Comparison of ENCODE assay signal across 40 cellular contexts in the genomic region with DNA sequence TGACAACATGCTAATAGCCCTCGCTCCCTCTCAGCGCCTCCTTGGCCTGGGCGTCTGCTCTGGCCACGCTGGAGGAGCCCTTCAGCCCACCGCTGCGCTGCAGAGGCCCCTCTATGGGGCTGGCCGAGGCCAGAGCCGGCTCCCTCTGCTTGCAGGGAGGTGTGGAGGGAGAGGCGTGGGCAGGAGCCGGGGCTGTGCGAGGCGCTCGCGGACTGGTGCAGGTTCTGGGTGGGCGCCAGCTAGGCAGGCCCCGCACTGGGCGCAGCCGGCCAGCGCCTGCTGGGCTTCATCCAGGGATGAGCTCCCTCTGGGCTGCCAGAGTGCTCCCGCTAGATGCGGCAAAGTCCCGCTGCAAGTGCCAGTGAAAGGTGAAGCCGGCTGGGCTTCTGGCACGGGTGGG.
"Had no signal": no experiment of that assay in that cellular context is flagged by ENCODE, and none has a peak within 500 bp of the region (broad histone marks: within the 10 kb centered on the region; RNA-seq: fewer than 3 reads in every experiment).

No MANE protein-coding gene starts in this region.

- H3K4me1 Mint-ChIP-seq: activated naive CD4-positive, alpha-beta T cell treated with anti-CD3 and anti-CD28 coated beads, Interleukin-2, amount 10 ng/mL, durations not matched to agents 7 days and 5 days; activated naive CD4-positive, alpha-beta T cell treated with anti-CD3 and anti-CD28 coated beads, Interleukin-2, amount 50 U/mL, for 24 hours; activated naive CD8-positive, alpha-beta T cell treated with anti-CD3 and anti-CD28 coated beads for 36 hours; activated naive CD8-positive, alpha-beta T cell treated with anti-CD3 and anti-CD28 coated beads, Interleukin-2, amount 10 ng/mL, durations not matched to agents 7 days and 5 days; activated T-helper 17 cell treated with anti-CD3 and anti-CD28 coated beads, Interleukin-2, amount 50 U/mL, for 72 hours; central memory CD8-positive, alpha-beta T cell had no signal

- H3K36me3 ChIP-seq: adrenal gland, ascending aorta, brain microvascular endothelial cell, breast epithelium, cardiac muscle cell had no signal

- H3K36me3 Mint-ChIP-seq: activated naive CD4-positive, alpha-beta T cell treated with anti-CD3 and anti-CD28 coated beads, Interleukin-2, amount 10 ng/mL, durations not matched to agents 7 days and 5 days; activated naive CD8-positive, alpha-beta T cell; activated naive CD8-positive, alpha-beta T cell treated with anti-CD3 and anti-CD28 coated beads for 36 hours; activated naive CD8-positive, alpha-beta T cell treated with anti-CD3 and anti-CD28 coated beads, Interleukin-2, amount 10 ng/mL, durations not matched to agents 7 days and 5 days; brain had no signal

- H3K27me3 Mint-ChIP-seq: activated naive CD8-positive, alpha-beta T cell; activated naive CD8-positive, alpha-beta T cell treated with anti-CD3 and anti-CD28 coated beads for 36 hours; activated naive CD8-positive, alpha-beta T cell treated with anti-CD3 and anti-CD28 coated beads, Interleukin-2, amount 50 U/mL, for 24 hours; activated T-cell treated with anti-CD3 and anti-CD28 coated beads, Interleukin-2, amount 50 U/mL, for 24 hours; brain had no signal

- H3K4me3 Mint-ChIP-seq: activated naive CD4-positive, alpha-beta T cell treated with anti-CD3 and anti-CD28 coated beads for 36 hours; activated naive CD4-positive, alpha-beta T cell treated with anti-CD3 and anti-CD28 coated beads, Interleukin-2, amount 10 ng/mL, durations not matched to agents 7 days and 5 days; activated naive CD4-positive, alpha-beta T cell treated with anti-CD3 and anti-CD28 coated beads, Interleukin-2, amount 50 U/mL, for 24 hours; activated naive CD8-positive, alpha-beta T cell; activated naive CD8-positive, alpha-beta T cell treated with anti-CD3 and anti-CD28 coated beads for 36 hours; activated naive CD8-positive, alpha-beta T cell treated with anti-CD3 and anti-CD28 coated beads, Interleukin-2, amount 10 ng/mL, durations not matched to agents 7 days and 5 days; activated naive CD8-positive, alpha-beta T cell treated with anti-CD3 and anti-CD28 coated beads, Interleukin-2, amount 50 U/mL, for 24 hours; activated T-cell treated with anti-CD3 and anti-CD28 coated beads, Interleukin-2, amount 50 U/mL, for 24 hours; activated T-cell treated with anti-CD3 and anti-CD28 coated beads, Interleukin-2, amount 50 U/mL, for 4 hours; activated T-cell treated with anti-CD3 and anti-CD28 coated beads, Interleukin-2, amount 50 U/mL, for 72 hours; activated T-helper 1 cell treated with anti-CD3 and anti-CD28 coated beads, Interleukin-12 subunit alpha, Interleukin-12 subunit beta, Interleukin-2, Interleukin-4 antibody, amounts not matched to agents 30 ng/mL and 10 ng/mL and 1 ng/mL, durations not matched to agents 14 hours and 24 hours and 36 hours; activated T-helper 17 cell treated with anti-CD3 and anti-CD28 coated beads, Interleukin-2, amount 50 U/mL, for 72 hours; brain; central memory CD8-positive, alpha-beta T cell had no signal

- FAIRE-seq: astrocyte, bronchial epithelial cell had no signal

- H3K9me3 Mint-ChIP-seq: activated naive CD4-positive, alpha-beta T cell treated with anti-CD3 and anti-CD28 coated beads for 36 hours; activated naive CD4-positive, alpha-beta T cell treated with anti-CD3 and anti-CD28 coated beads, Interleukin-2, amount 10 ng/mL, durations not matched to agents 7 days and 5 days; activated naive CD8-positive, alpha-beta T cell treated with anti-CD3 and anti-CD28 coated beads for 36 hours; activated naive CD8-positive, alpha-beta T cell treated with anti-CD3 and anti-CD28 coated beads, Interleukin-2, amount 50 U/mL, for 24 hours; activated T-cell treated with anti-CD3 and anti-CD28 coated beads, Interleukin-2, amount 50 U/mL, for 24 hours; activated T-cell treated with anti-CD3 and anti-CD28 coated beads, Interleukin-2, amount 50 U/mL, for 72 hours; activated T-helper 1 cell treated with anti-CD3 and anti-CD28 coated beads, Interleukin-12 subunit alpha, Interleukin-12 subunit beta, Interleukin-2, Interleukin-4 antibody, amounts not matched to agents 30 ng/mL and 10 ng/mL and 1 ng/mL, durations not matched to agents 14 hours and 24 hours and 36 hours; activated T-helper 2 cell treated with anti-CD3 and anti-CD28 coated beads, Interferon-gamma antibody, Interleukin-2, Interleukin-4, amounts not matched to agents 10 μg/mL and 5 μg/mL and 100 μg/mL, durations not matched to agents 14 hours and 24 hours and 36 hours; central memory CD8-positive, alpha-beta T cell had no signal

- H3K4me3 ChIP-seq: adrenal gland, ascending aorta, body of pancreas, breast epithelium, cardiac muscle cell had no signal

- H3K9me3 ChIP-seq: adrenal gland, ascending aorta, body of pancreas had no signal

- DNase-seq: activated effector memory CD4-positive, alpha-beta T cell treated with anti-CD3 and anti-CD28 coated beads, Interleukin-2, amount 50 U/mL, for 16 hours; activated effector memory CD4-positive, alpha-beta T cell treated with Interleukin-2 at 50 U/mL for 16 hours; activated gamma-delta T cell; activated gamma-delta T cell treated with Interleukin-2 at 50 U/mL for 16 hours; activated naive CD4-positive, alpha-beta T cell; activated naive CD4-positive, alpha-beta T cell treated with anti-CD3 and anti-CD28 coated beads for 36 hours; activated naive CD4-positive, alpha-beta T cell treated with anti-CD3 and anti-CD28 coated beads, Interleukin-2, amount 10 ng/mL, durations not matched to agents 7 days and 5 days; activated naive CD4-positive, alpha-beta T cell treated with anti-CD3 and anti-CD28 coated beads, Interleukin-2, amount 50 U/mL, for 16 hours; activated naive CD4-positive, alpha-beta T cell treated with Interleukin-2 at 50 U/mL for 16 hours; activated naive CD8-positive, alpha-beta T cell treated with anti-CD3 and anti-CD28 coated beads for 36 hours; activated naive CD8-positive, alpha-beta T cell treated with anti-CD3 and anti-CD28 coated beads, Interleukin-2, amount 10 ng/mL, durations not matched to agents 7 days and 5 days; activated naive CD8-positive, alpha-beta T cell treated with anti-CD3 and anti-CD28 coated beads, Interleukin-2, amount 50 U/mL, for 24 hours; activated T-cell treated with anti-CD3 and anti-CD28 coated beads for 4 hours; activated T-cell treated with anti-CD3 and anti-CD28 coated beads, Interleukin-2, amount 50 U/mL, for 1 hour; activated T-cell treated with anti-CD3 and anti-CD28 coated beads, Interleukin-2, amount 50 U/mL, for 24 hours; activated T-cell treated with anti-CD3 and anti-CD28 coated beads, Interleukin-2, amount 50 U/mL, for 4 hours; activated T-cell treated with anti-CD3 and anti-CD28 coated beads, Interleukin-2, amount 50 U/mL, for 48 hours; activated T-cell treated with anti-CD3 and anti-CD28 coated beads, Interleukin-2, amount 50 U/mL, for 72 hours; adrenal gland; amniotic stem cell; amygdala; anterior cingulate cortex; body of pancreas; brain microvascular endothelial cell; caudate nucleus; central memory CD4-positive, alpha-beta T cell; cerebellar nuclear complex had no signal

- H3K27me3 ChIP-seq: adrenal gland, ascending aorta, body of pancreas, brain microvascular endothelial cell, breast epithelium, cardiac muscle cell had no signal

- H3K27ac ChIP-seq: adrenal gland, ascending aorta, body of pancreas, brain microvascular endothelial cell, breast epithelium, cardiac muscle cell had no signal

- H3K4me1 ChIP-seq: adrenal gland, ascending aorta, body of pancreas, breast epithelium had no signal

- H3K27ac Mint-ChIP-seq: activated naive CD4-positive, alpha-beta T cell treated with anti-CD3 and anti-CD28 coated beads for 36 hours; activated naive CD4-positive, alpha-beta T cell treated with anti-CD3 and anti-CD28 coated beads, Interleukin-2, amount 10 ng/mL, durations not matched to agents 7 days and 5 days; activated naive CD4-positive, alpha-beta T cell treated with anti-CD3 and anti-CD28 coated beads, Interleukin-2, amount 50 U/mL, for 24 hours; activated naive CD4-positive, alpha-beta T cell treated with anti-CD3 and anti-CD28 coated beads, Interleukin-2, amount 50 U/mL, for 72 hours; activated naive CD8-positive, alpha-beta T cell; activated naive CD8-positive, alpha-beta T cell treated with anti-CD3 and anti-CD28 coated beads for 36 hours; activated naive CD8-positive, alpha-beta T cell treated with anti-CD3 and anti-CD28 coated beads, Interleukin-2, amount 10 ng/mL, durations not matched to agents 7 days and 5 days; activated naive CD8-positive, alpha-beta T cell treated with anti-CD3 and anti-CD28 coated beads, Interleukin-2, amount 50 U/mL, for 24 hours; activated T-cell treated with anti-CD3 and anti-CD28 coated beads, Interleukin-2, amount 50 U/mL, for 24 hours; activated T-cell treated with anti-CD3 and anti-CD28 coated beads, Interleukin-2, amount 50 U/mL, for 72 hours; activated T-helper 1 cell treated with anti-CD3 and anti-CD28 coated beads, Interleukin-12 subunit alpha, Interleukin-12 subunit beta, Interleukin-2, Interleukin-4 antibody, amounts not matched to agents 30 ng/mL and 10 ng/mL and 1 ng/mL, durations not matched to agents 14 hours and 24 hours and 36 hours; activated T-helper 17 cell treated with anti-CD3 and anti-CD28 coated beads, Interleukin-2, amount 50 U/mL, for 72 hours; activated T-helper 2 cell treated with anti-CD3 and anti-CD28 coated beads, Interferon-gamma antibody, Interleukin-2, Interleukin-4, amounts not matched to agents 10 μg/mL and 5 μg/mL and 100 μg/mL, durations not matched to agents 14 hours and 24 hours and 36 hours; brain had no signal

- ATAC-seq: activated naive CD4-positive, alpha-beta T cell treated with anti-CD3 and anti-CD28 coated beads, Interleukin-2, amount 50 U/mL, for 72 hours; activated naive CD8-positive, alpha-beta T cell treated with anti-CD3 and anti-CD28 coated beads, Interleukin-2, amount 50 U/mL, for 24 hours; activated T-cell treated with anti-CD3 and anti-CD28 coated beads, Interleukin-2, amount 50 U/mL, for 4 hours; activated T-cell treated with anti-CD3 and anti-CD28 coated beads, Interleukin-2, amount 50 U/mL, for 72 hours; activated T-helper 17 cell treated with anti-CD3 and anti-CD28 coated beads, Interleukin-2, amount 50 U/mL, for 72 hours; body of pancreas had no signal
